24 cellular contexts compared by ENCODE assay signal in genomic region chr4:73197220-73197619, GRCh38.
"Had no signal": no experiment of that assay in that cellular context is flagged by ENCODE, and none has a peak within 500 bp of the region (broad histone marks: within the 10 kb centered on the region; RNA-seq: fewer than 3 reads in every experiment).

No MANE protein-coding gene starts in this region.

- DNase-seq: activated CD4-positive, alpha-beta T cell treated with anti-CD3 and anti-CD28 coated beads for 1 hour; activated CD4-positive, alpha-beta T cell treated with anti-CD3 and anti-CD28 coated beads, Interleukin-2, amount 50 U/mL, for 1 hour; activated CD8-positive, alpha-beta T cell treated with anti-CD3 and anti-CD28 coated beads, Interleukin-2, amount 10 ng/mL, durations not matched to agents 7 days and 5 days; activated naive CD4-positive, alpha-beta T cell; activated T-cell treated with anti-CD3 and anti-CD28 coated beads, Interleukin-2, amount 50 U/mL, for 1 hour; amniotic stem cell; cortex of kidney; endodermal cell; esophagus squamous epithelium; foreskin melanocyte; immature natural killer cell; left ventricle myocardium superior; mammary epithelial cell; midbrain; natural killer cell; retina; stimulated activated CD4-positive, alpha-beta T cell treated with anti-CD3 and anti-CD28 coated beads, Interleukin-4, amount 100 ng/mL, for 24 hours; stimulated activated naive CD8-positive, alpha-beta T cell treated with anti-CD3 and anti-CD28 coated beads, Interleukin-15, Interleukin-2, amounts not matched to agents 100 U/mL and 50 U/mL, for 24 hours; T-helper 9 cell had no signal

- H3K36me3 ChIP-seq: breast epithelium, esophagus squamous epithelium had no signal

- H3K9me3 ChIP-seq: breast epithelium, esophagus squamous epithelium had no signal

- H3K9me3 Mint-ChIP-seq: activated T-helper 17 cell treated with anti-CD3 and anti-CD28 coated beads, Interleukin-2, amount 50 U/mL, for 72 hours; endodermal cell; natural killer cell had no signal

- ATAC-seq: activated CD8-positive, alpha-beta T cell treated with anti-CD3 and anti-CD28 coated beads, Interleukin-2, amount 10 ng/mL, durations not matched to agents 7 days and 5 days; activated T-helper 17 cell treated with anti-CD3 and anti-CD28 coated beads, Interleukin-2, amount 50 U/mL, for 72 hours; left ventricle myocardium superior; natural killer cell; stimulated activated naive CD8-positive, alpha-beta T cell treated with anti-CD3 and anti-CD28 coated beads, Interleukin-15, Interleukin-2, amounts not matched to agents 100 U/mL and 50 U/mL, for 24 hours had no signal

- H3K4me2 ChIP-seq: hepatocyte had no signal

- H3K27ac Mint-ChIP-seq: activated CD8-positive, alpha-beta T cell treated with anti-CD3 and anti-CD28 coated beads, Interleukin-2, amount 10 ng/mL, durations not matched to agents 7 days and 5 days; activated naive CD8-positive, alpha-beta T cell; activated T-helper 17 cell treated with anti-CD3 and anti-CD28 coated beads, Interleukin-2, amount 50 U/mL, for 72 hours; endodermal cell; immature natural killer cell; natural killer cell; progenitor cell of endocrine pancreas had no signal

- H3K27me3 Mint-ChIP-seq: activated naive CD8-positive, alpha-beta T cell; activated T-helper 17 cell treated with anti-CD3 and anti-CD28 coated beads, Interleukin-2, amount 50 U/mL, for 72 hours; progenitor cell of endocrine pancreas had no signal

- H3K4me3 Mint-ChIP-seq: activated CD8-positive, alpha-beta T cell treated with anti-CD3 and anti-CD28 coated beads, Interleukin-2, amount 10 ng/mL, durations not matched to agents 7 days and 5 days; activated naive CD8-positive, alpha-beta T cell; activated T-helper 17 cell treated with anti-CD3 and anti-CD28 coated beads, Interleukin-2, amount 50 U/mL, for 72 hours; endodermal cell; immature natural killer cell; natural killer cell had no signal

- H3K4me1 ChIP-seq: breast epithelium had no signal

- H3K27me3 ChIP-seq: breast epithelium, esophagus squamous epithelium, hepatocyte had no signal

- H3K4me3 ChIP-seq: breast epithelium, esophagus squamous epithelium, hepatocyte had no signal

- H3K27ac ChIP-seq: breast epithelium, esophagus squamous epithelium, hepatocyte had no signal

- H2AFZ ChIP-seq: hepatocyte had no signal
